8 cellular contexts compared by ENCODE assay signal in the genomic region with DNA sequence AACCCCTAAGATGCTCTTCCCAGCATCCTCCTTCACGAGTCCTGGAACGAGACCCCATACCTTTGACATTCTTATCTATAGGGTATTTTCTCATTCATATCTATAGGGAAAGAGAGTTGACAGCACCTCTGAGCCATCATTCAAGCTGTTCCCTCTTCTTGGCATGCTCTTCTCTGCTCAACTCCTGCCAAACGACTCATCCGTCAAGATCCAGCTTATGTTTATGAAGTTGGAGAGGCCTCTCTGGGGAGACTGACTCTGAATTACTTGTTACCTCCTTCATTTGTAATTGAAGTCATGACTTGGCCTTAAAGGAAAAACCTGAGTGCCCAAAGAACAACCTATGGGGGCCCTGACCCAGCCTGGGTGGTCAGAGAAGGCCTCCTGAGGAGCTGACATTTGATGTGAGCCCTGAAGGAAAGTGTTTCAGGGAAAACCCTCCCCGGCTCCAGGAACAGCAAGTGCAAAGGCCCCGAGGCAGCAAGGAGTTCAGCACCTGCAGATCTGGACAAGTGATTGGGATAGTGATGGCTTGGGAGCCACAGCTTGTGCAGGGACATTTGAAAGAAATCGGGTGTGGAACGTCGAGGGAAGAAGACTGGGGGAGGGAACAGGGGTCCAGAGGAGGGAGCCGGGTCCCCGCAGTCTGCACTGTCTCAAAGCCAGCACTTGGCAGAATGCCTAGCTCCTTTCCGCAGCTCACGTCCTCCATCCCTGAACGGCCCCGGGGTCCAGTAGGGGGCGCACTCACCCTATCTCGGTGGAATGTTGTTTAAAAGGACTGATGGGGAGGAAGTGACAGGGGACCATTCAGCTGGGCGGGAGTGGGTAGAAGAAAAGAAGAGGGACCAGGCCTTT. TPM values are rescaled to one million over a fixed set of nuclear protein-coding genes. Genes with fewer than 3 reads are reported as not detected.
A peak's percentile ranks its signal among the peaks of the same experiment; 100 is the strongest.
DNase-seq lines count a peak whose midpoint lies in the region; ATAC-seq and TF ChIP-seq lines count a peak whose summit lies in the region.

No MANE protein-coding gene starts in this region.

- DNase-seq in DND-41 (peak; percentile 68), LHCN-M2 (ENCODE audit: low read depth) (peak; percentile 75), SK-N-MC (ENCODE audit: low read depth, low spot score) (peak; percentile 39), right atrium auricular region (ENCODE audit: low spot score) (peak; percentile 90), smooth muscle cell (lab: John Stamatoyannopoulos, UW; ENCODE audit: unreplicated experiment) (peak; percentile 7)
- peak; percentile 76 for DNase-seq in activated naive CD8-positive, alpha-beta T cell treated with anti-CD3 and anti-CD28 coated beads, Interleukin-2, amount 10 ng/mL, durations not matched to agents 7 days and 5 days

- no peaks in the 10 kb centered on the region for H3K9me3 Mint-ChIP-seq in activated naive CD8-positive, alpha-beta T cell treated with anti-CD3 and anti-CD28 coated beads, Interleukin-2, amount 10 ng/mL, durations not matched to agents 7 days and 5 days

- H3K36me3 ChIP-seq in DND-41 (ENCODE audit: insufficient read depth, low read length): no peaks in the 10 kb centered on the region
- H3K36me3 ChIP-seq in SK-N-MC (ENCODE audit: insufficient read depth, low read length): no peaks in the 10 kb centered on the region
- no peaks in the 10 kb centered on the region for H3K36me3 ChIP-seq in right atrium auricular region
- no peaks in the 10 kb centered on the region for H3K36me3 ChIP-seq in smooth muscle cell (ENCODE audit: low read depth)

- whole genome bisulfite sequencing in smooth muscle cell (ENCODE audit: low lambda C conversion rate): 43% methylated on average over 17 of the region's 18 CpGs

- H3K27me3 ChIP-seq in DND-41 (ENCODE audit: insufficient read depth, low read length, poor library complexity) (peaks cover 4% of the 10 kb centered on the region), right atrium auricular region (no peaks in the 10 kb centered on the region), smooth muscle cell (ENCODE audit: low read depth) (peaks cover 16% of the 10 kb centered on the region)

- H3K9me3 ChIP-seq in DND-41 (ENCODE audit: insufficient read depth, low read length, severe bottlenecking) (no peaks in the 10 kb centered on the region), SK-N-MC (ENCODE audit: low read depth, low read length) (no peaks in the 10 kb centered on the region), right atrium auricular region (no peaks in the 10 kb centered on the region), smooth muscle cell (replicated peaks; ENCODE audit: low read depth) (no peaks in the 10 kb centered on the region)

- TF ChIP-seq CTCF in DND-41 (IDR thresholded peaks at IDR 0.05; ENCODE audit: borderline replicate concordance, extremely low read depth, low read length, poor library complexity, severe bottlenecking): peak; percentile 84
- peak; percentile 55 to 76 for TF ChIP-seq CTCF in right atrium auricular region (IDR thresholded peaks at IDR 0.05)
- peak; percentile 55 for TF ChIP-seq CTCF in smooth muscle cell (IDR thresholded peaks at IDR 0.05; ENCODE audit: borderline replicate concordance, insufficient read depth, poor library complexity, severe bottlenecking)

- H3K4me3 Mint-ChIP-seq in activated naive CD8-positive, alpha-beta T cell treated with anti-CD3 and anti-CD28 coated beads, Interleukin-2, amount 10 ng/mL, durations not matched to agents 7 days and 5 days: no peak overlapping the region

- no peaks in the 10 kb centered on the region for H3K36me3 Mint-ChIP-seq in activated naive CD8-positive, alpha-beta T cell treated with anti-CD3 and anti-CD28 coated beads, Interleukin-2, amount 10 ng/mL, durations not matched to agents 7 days and 5 days

- H3K4me2 ChIP-seq in DND-41 (ENCODE audit: insufficient read depth, low read length) (no peak overlapping the region), smooth muscle cell (no peak overlapping the region)

- POLR2A ChIA-PET in activated naive CD8-positive, alpha-beta T cell treated with anti-CD3 and anti-CD28 coated beads, Interleukin-2, amount 10 ng/mL, durations not matched to agents 7 days and 5 days (lab: Charles Lee): no interaction called here

- H3K27me3 Mint-ChIP-seq in activated naive CD8-positive, alpha-beta T cell treated with anti-CD3 and anti-CD28 coated beads, Interleukin-2, amount 10 ng/mL, durations not matched to agents 7 days and 5 days: peaks cover 10% of the 10 kb centered on the region

- H4K20me1 ChIP-seq in DND-41 (ENCODE audit: insufficient read depth, low read length) (no peaks in the 10 kb centered on the region), smooth muscle cell (ENCODE audit: low read depth) (no peaks in the 10 kb centered on the region)

- H3K4me1 ChIP-seq in DND-41 (ENCODE audit: insufficient read depth, low read length) (no peaks in the 10 kb centered on the region), right atrium auricular region (no peaks in the 10 kb centered on the region), smooth muscle cell (ENCODE audit: low read depth) (no peaks in the 10 kb centered on the region)

- H3K4me3 ChIP-seq in DND-41 (ENCODE audit: low read depth in 1 of 2, low read length in 2 of 2) (no peak overlapping the region), SK-N-MC (no peak overlapping the region), right atrium auricular region (no peak overlapping the region), smooth muscle cell (no peak overlapping the region)

- ATAC-seq in DND-41 (ENCODE audit: insufficient read depth, low read depth): peak; percentile 82
- ATAC-seq in activated naive CD8-positive, alpha-beta T cell treated with anti-CD3 and anti-CD28 coated beads, Interleukin-2, amount 10 ng/mL, durations not matched to agents 7 days and 5 days (ENCODE audit: low read depth): peak; percentile 85
- no peak for ATAC-seq in GM19397 (IDR thresholded peaks at IDR 0.05; ENCODE audit: unreplicated experiment)
- no peak for ATAC-seq in GM18511 (IDR thresholded peaks at IDR 0.05; ENCODE audit: unreplicated experiment)

- H3K27ac Mint-ChIP-seq in activated naive CD8-positive, alpha-beta T cell treated with anti-CD3 and anti-CD28 coated beads, Interleukin-2, amount 10 ng/mL, durations not matched to agents 7 days and 5 days: no peak overlapping the region

- H3K27ac ChIP-seq in DND-41 (ENCODE audit: low read length): no peak overlapping the region
- no peak overlapping the region for H3K27ac ChIP-seq in SK-N-MC
- no peak overlapping the region for H3K27ac ChIP-seq in right atrium auricular region
- H3K27ac ChIP-seq in smooth muscle cell (ENCODE audit: low read depth): no peak overlapping the region

- H2AFZ ChIP-seq in DND-41 (ENCODE audit: low read depth, low read length): no peak overlapping the region
- no peak overlapping the region for H2AFZ ChIP-seq in smooth muscle cell (ENCODE audit: low read depth)

- no peaks in the 10 kb centered on the region for H3F3A ChIP-seq in smooth muscle cell (ENCODE audit: low read depth)

- H3K9ac ChIP-seq in DND-41 (ENCODE audit: low read depth, low read length): no peak overlapping the region
- no peak overlapping the region for H3K9ac ChIP-seq in SK-N-MC (ENCODE audit: insufficient read length)
- no peak overlapping the region for H3K9ac ChIP-seq in smooth muscle cell (ENCODE audit: low read depth)

- peaks cover 2% of the 10 kb centered on the region for H3K4me1 Mint-ChIP-seq in activated naive CD8-positive, alpha-beta T cell treated with anti-CD3 and anti-CD28 coated beads, Interleukin-2, amount 10 ng/mL, durations not matched to agents 7 days and 5 days

- H3K79me2 ChIP-seq in DND-41 (ENCODE audit: insufficient read depth, low read length) (no peaks in the 10 kb centered on the region), smooth muscle cell (ENCODE audit: low read depth) (no peaks in the 10 kb centered on the region)

RNA-seq across cellular contexts. Expression of a gene that starts 14.0 kb away (rescaled TPM):
- not detected in 2 replicates for total RNA-seq in LHCN-M2 (2014; rRNA removed)
- 1.2 TPM for polyA plus RNA-seq in LHCN-M2 (2012)
- total RNA-seq in activated naive CD8-positive, alpha-beta T cell treated with anti-CD3 and anti-CD28 coated beads, Interleukin-2, amount 10 ng/mL, durations not matched to agents 7 days and 5 days: not detected
- 1 to 10 TPM; 1.3 to 6.6 TPM for total RNA-seq in right atrium auricular region
- total RNA-seq in smooth muscle cell: 0.58 TPM in 1 of 2 replicates, not detected in the other
- 0.78 and 2.7 TPM in 2 replicates for polyA plus RNA-seq in smooth muscle cell

RNA-seq across cellular contexts. Expression of a gene that starts 22.5 kb away (rescaled TPM):
- total RNA-seq in LHCN-M2 (2014; rRNA removed): 0.06 TPM in 1 of 2 replicates, not detected in the other
- 0.11 TPM for polyA plus RNA-seq in LHCN-M2 (2012)
- not detected for total RNA-seq in activated naive CD8-positive, alpha-beta T cell treated with anti-CD3 and anti-CD28 coated beads, Interleukin-2, amount 10 ng/mL, durations not matched to agents 7 days and 5 days
- total RNA-seq in right atrium auricular region: 1 to 10 TPM; 1.4 to 1.7 TPM
- 0.90 and 1.2 TPM in 2 replicates for total RNA-seq in smooth muscle cell
- polyA plus RNA-seq in smooth muscle cell: 2.7 and 3.4 TPM in 2 replicates

RNA-seq across cellular contexts. Expression of a gene that starts 58.3 kb away (rescaled TPM):
- 39.7 and 45.5 TPM in 2 replicates for total RNA-seq in LHCN-M2 (2014; rRNA removed)
- polyA plus RNA-seq in LHCN-M2 (2012): 75.5 TPM
- total RNA-seq in activated naive CD8-positive, alpha-beta T cell treated with anti-CD3 and anti-CD28 coated beads, Interleukin-2, amount 10 ng/mL, durations not matched to agents 7 days and 5 days: 10 to 100 TPM in 1 of 2 experiments, 1 to 10 TPM in 1; 9.4 to 10.3 TPM
- total RNA-seq in right atrium auricular region: 100 to 1,000 TPM; 173 to 174 TPM
- 23.6 and 28.8 TPM in 2 replicates for total RNA-seq in smooth muscle cell
- 57.7 and 63.3 TPM in 2 replicates for polyA plus RNA-seq in smooth muscle cell

Comparison
In these comparisons a context has a peak if more than half of its experiments do, and no peak if none do; other contexts are left out.
1. ATAC-seq: peak in DND-41 (single experiment) and activated naive CD8-positive, alpha-beta T cell treated with anti-CD3 and anti-CD28 coated beads, Interleukin-2, amount 10 ng/mL, durations not matched to agents 7 days and 5 days (single experiment); none in GM19397 (single experiment) and GM18511 (single experiment).
2. DNase-seq: peak in every context shown above with its lines; median percentile 90 in right atrium auricular region; 76 in activated naive CD8-positive, alpha-beta T cell treated with anti-CD3 and anti-CD28 coated beads, Interleukin-2, amount 10 ng/mL, durations not matched to agents 7 days and 5 days; 75 in LHCN-M2; 68 in DND-41; 39 in SK-N-MC; 7 in smooth muscle cell.
3. Peak in every context shown above with its lines, with median percentiles within 50 percentile points of each other: CTCF ChIP-seq.